Comparison of ENCODE assay signal across 15 cellular contexts in genomic region chr22:27778299-27779090, GRCh38. TPM values are rescaled to one million over a fixed set of nuclear protein-coding genes. Genes with fewer than 3 reads are reported as not detected.
DNase-seq lines count a peak whose midpoint lies in the region; ATAC-seq and TF ChIP-seq lines count a peak whose summit lies in the region.
"Had no signal": no experiment of that assay in that cellular context is flagged by ENCODE, and none has a peak within 500 bp of the region (broad histone marks: within the 10 kb centered on the region; RNA-seq: fewer than 3 reads in every experiment).

No MANE protein-coding gene starts in this region.

- H3K9me3 ChIP-seq in adipocyte (ENCODE audit: control insufficient read depth, low read length): peaks cover 4% of the 10 kb centered on the region
- H3K9me3 ChIP-seq in gastroesophageal sphincter: no peaks in the 10 kb centered on the region
- H3K9me3 ChIP-seq: testis had no signal

- ATAC-seq in gastroesophageal sphincter: peak; percentile 38
- ATAC-seq in sciatic nerve: peak; percentile 33
- ATAC-seq in HG03469 (IDR thresholded peaks at IDR 0.05; ENCODE audit: unreplicated experiment): no peak
- ATAC-seq: Panc1 had no signal

- peak overlapping the region; percentile 40 for H3K9ac ChIP-seq in adipocyte (ENCODE audit: low read length)

- no peak for TF ChIP-seq POLR2A in gastroesophageal sphincter (IDR thresholded peaks at IDR 0.05)

- intact Hi-C loops in sciatic nerve (cut with DNase I): no loop called here

- H3K27ac ChIP-seq in gastroesophageal sphincter: peak overlapping the region; percentile 14 to 97 (median 90)
- H3K27ac ChIP-seq: brain microvascular endothelial cell, testis, VCaP had no signal

- H3K36me3 ChIP-seq in adipocyte (ENCODE audit: control insufficient read depth, insufficient read depth, low read length, severe bottlenecking) (no peaks in the 10 kb centered on the region), gastroesophageal sphincter (no peaks in the 10 kb centered on the region)
- H3K36me3 ChIP-seq: brain microvascular endothelial cell had no signal

- no peak overlapping the region for H3K4me3 ChIP-seq in adipocyte (ENCODE audit: low read length)
- H3K4me3 ChIP-seq in gastroesophageal sphincter: peak overlapping the region in 1 of 2 donors; percentile 19
- H3K4me3 ChIP-seq: testis had no signal

- TF ChIP-seq EP300 in gastroesophageal sphincter (IDR thresholded peaks at IDR 0.05): no peak

- H3K4me1 ChIP-seq in adipocyte (ENCODE audit: control insufficient read depth, insufficient read depth, low read length) (peaks cover 42% of the 10 kb centered on the region), gastroesophageal sphincter (peaks cover 0 to 96% (median 12%) of the 10 kb centered on the region in 3 donors)

- H3K27me3 ChIP-seq in adipocyte (replicated peaks; ENCODE audit: control insufficient read depth, insufficient read depth, low read length) (no peaks in the 10 kb centered on the region), gastroesophageal sphincter (no peaks in the 10 kb centered on the region)
- H3K27me3 ChIP-seq: brain microvascular endothelial cell, testis had no signal

- TF ChIP-seq CTCF in gastroesophageal sphincter (IDR thresholded peaks at IDR 0.05): no peak

- 44 to 70% methylated on average over 8 to 9 of the region's 24 CpGs for WGBS in gastroesophageal sphincter (ENCODE audit: low coverage in 1 of 2), 2 donors

- DNase-seq in D341Med (ENCODE audit: low spot score) (peak; percentile 69), adipocyte (ENCODE audit: low read depth) (no peak), sciatic nerve (ENCODE audit: low spot score) (no peak), NCI-H2171 treated with DMSO at 0.1 percent for 48 hours (lab: John Stamatoyannopoulos, UW) (no peak), SW 1271 (lab: John Stamatoyannopoulos, UW) (no peak)
- DNase-seq in activated CD4-positive, alpha-beta T cell treated with anti-CD3 and anti-CD28 coated beads for 4 hours: no peak
- DNase-seq: activated gamma-delta T cell, brain microvascular endothelial cell, NCI-H187, NCI-H526, testis had no signal

RNA-seq across cellular contexts. Expression of gene MN1, which starts 23.1 kb away (rescaled TPM):
- total RNA-seq in gastroesophageal sphincter (10 to 100 TPM; 13.4 to 52.8 (median 28.5) TPM), sciatic nerve (10.4 TPM)
